Comparison of ENCODE assay signal across 17 cellular contexts in genomic region chr11:31956310-31956709, GRCh38.
DNase-seq lines count a peak whose midpoint lies in the region; ATAC-seq, FAIRE-seq and TF ChIP-seq lines count a peak whose summit lies in the region.
"Had no signal": no experiment of that assay in that cellular context is flagged by ENCODE, and none has a peak within 500 bp of the region (broad histone marks: within the 10 kb centered on the region; RNA-seq: fewer than 3 reads in every experiment).

No MANE protein-coding gene starts in this region.

- FAIRE-seq in astrocyte (lab: Jason Lieb, UNC) = no peak

- H3K27me3 Mint-ChIP-seq in activated naive CD8-positive, alpha-beta T cell treated with anti-CD3 and anti-CD28 coated beads, Interleukin-2, amount 50 U/mL, for 24 hours = peaks cover 2% of the 10 kb centered on the region
- H3K27me3 Mint-ChIP-seq in activated naive CD8-positive, alpha-beta T cell treated with anti-CD3 and anti-CD28 coated beads for 36 hours = no peaks in the 10 kb centered on the region
- peaks cover 15% of the 10 kb centered on the region for H3K27me3 Mint-ChIP-seq in astrocyte (ENCODE audit: low read depth, unreplicated experiment)

- H4K20me1 ChIP-seq in astrocyte (ENCODE audit: insufficient read depth, low read length) = no peaks in the 10 kb centered on the region

- H3K4me3 Mint-ChIP-seq in activated naive CD8-positive, alpha-beta T cell treated with anti-CD3 and anti-CD28 coated beads, Interleukin-2, amount 50 U/mL, for 24 hours = no peak overlapping the region
- no peak overlapping the region for H3K4me3 Mint-ChIP-seq in activated naive CD8-positive, alpha-beta T cell treated with anti-CD3 and anti-CD28 coated beads for 36 hours
- no peak overlapping the region for H3K4me3 Mint-ChIP-seq in astrocyte (ENCODE audit: unreplicated experiment)
- H3K4me3 Mint-ChIP-seq: dendritic cell treated with granulocyte-macrophage colony-stimulating factor and Interleukin-4, amounts not matched to agents 40 ng/mL and 50 ng/mL, for 4 days; neural crest cell had no signal

- H3K27ac ChIP-seq in astrocyte (ENCODE audit: low read depth, low read length) = no peak overlapping the region
- H3K27ac ChIP-seq: testis had no signal

- H3K27ac Mint-ChIP-seq in activated naive CD8-positive, alpha-beta T cell treated with anti-CD3 and anti-CD28 coated beads, Interleukin-2, amount 50 U/mL, for 24 hours = no peak overlapping the region
- no peak overlapping the region for H3K27ac Mint-ChIP-seq in activated naive CD8-positive, alpha-beta T cell treated with anti-CD3 and anti-CD28 coated beads for 36 hours
- H3K27ac Mint-ChIP-seq in astrocyte (ENCODE audit: unreplicated experiment) = no peak overlapping the region
- H3K27ac Mint-ChIP-seq: dendritic cell treated with granulocyte-macrophage colony-stimulating factor and Interleukin-4, amounts not matched to agents 40 ng/mL and 50 ng/mL, for 4 days had no signal

- H3K4me1 ChIP-seq in astrocyte (ENCODE audit: insufficient read depth, low read length) = no peaks in the 10 kb centered on the region
- H3K4me1 ChIP-seq: testis had no signal

- H3K36me3 Mint-ChIP-seq in activated naive CD8-positive, alpha-beta T cell treated with anti-CD3 and anti-CD28 coated beads, Interleukin-2, amount 50 U/mL, for 24 hours (ENCODE audit: low read depth) = no peaks in the 10 kb centered on the region
- no peaks in the 10 kb centered on the region for H3K36me3 Mint-ChIP-seq in activated naive CD8-positive, alpha-beta T cell treated with anti-CD3 and anti-CD28 coated beads for 36 hours
- peaks cover 2% of the 10 kb centered on the region for H3K36me3 Mint-ChIP-seq in astrocyte (ENCODE audit: low read depth, unreplicated experiment)

- H3K27me3 ChIP-seq in astrocyte (ENCODE audit: insufficient read depth, low read length) = no peaks in the 10 kb centered on the region
- H3K27me3 ChIP-seq: testis had no signal

- no peaks in the 10 kb centered on the region for H3K9me3 ChIP-seq in astrocyte (ENCODE audit: insufficient read depth, low read depth, low read length)
- H3K9me3 ChIP-seq: testis had no signal

- ATAC-seq in activated naive CD8-positive, alpha-beta T cell treated with anti-CD3 and anti-CD28 coated beads, Interleukin-2, amount 50 U/mL, for 24 hours = peak; percentile 83
- ATAC-seq in HG02571 (IDR thresholded peaks at IDR 0.05; ENCODE audit: unreplicated experiment) (peak; percentile 43), GM19467 (IDR thresholded peaks at IDR 0.05; ENCODE audit: unreplicated experiment) (no peak), GM18858 (IDR thresholded peaks at IDR 0.05; ENCODE audit: unreplicated experiment) (no peak)
- ATAC-seq: HCT116 had no signal

- no peak for DNase-seq in activated naive CD8-positive, alpha-beta T cell treated with anti-CD3 and anti-CD28 coated beads, Interleukin-2, amount 50 U/mL, for 24 hours
- DNase-seq in activated naive CD8-positive, alpha-beta T cell treated with anti-CD3 and anti-CD28 coated beads for 36 hours = no peak
- DNase-seq in astrocyte (ENCODE audit: low read depth) (peak; percentile 45), renal cortical epithelial cell (ENCODE audit: low read depth) (peak; percentile 11), NCI-H2029 treated with DMSO at 0.1 percent for 48 hours (lab: John Stamatoyannopoulos, UW) (no peak)
- DNase-seq: activated gamma-delta T cell, MV-4-11, NCI-H2107, NCI-H526, retina, testis had no signal

- H3K9me3 Mint-ChIP-seq in activated naive CD8-positive, alpha-beta T cell treated with anti-CD3 and anti-CD28 coated beads, Interleukin-2, amount 50 U/mL, for 24 hours = no peaks in the 10 kb centered on the region
- no peaks in the 10 kb centered on the region for H3K9me3 Mint-ChIP-seq in activated naive CD8-positive, alpha-beta T cell treated with anti-CD3 and anti-CD28 coated beads for 36 hours
- no peaks in the 10 kb centered on the region for H3K9me3 Mint-ChIP-seq in astrocyte (ENCODE audit: unreplicated experiment)
- H3K9me3 Mint-ChIP-seq: dendritic cell treated with granulocyte-macrophage colony-stimulating factor and Interleukin-4, amounts not matched to agents 40 ng/mL and 50 ng/mL, for 4 days; neural crest cell had no signal

- H2AFZ ChIP-seq in astrocyte (ENCODE audit: low read depth, low read length) = no peak overlapping the region

- no peaks in the 10 kb centered on the region for H3K79me2 ChIP-seq in astrocyte (ENCODE audit: insufficient read depth, low read length)

- H3K4me1 Mint-ChIP-seq in activated naive CD8-positive, alpha-beta T cell treated with anti-CD3 and anti-CD28 coated beads, Interleukin-2, amount 50 U/mL, for 24 hours = no peaks in the 10 kb centered on the region
- peaks cover 3% of the 10 kb centered on the region for H3K4me1 Mint-ChIP-seq in activated naive CD8-positive, alpha-beta T cell treated with anti-CD3 and anti-CD28 coated beads for 36 hours
- H3K4me1 Mint-ChIP-seq in astrocyte (ENCODE audit: low read depth, unreplicated experiment) = peaks cover 5% of the 10 kb centered on the region

- H3K4me3 ChIP-seq in astrocyte (ENCODE audit: insufficient read depth, low read depth, low read length) = no peak overlapping the region
- H3K4me3 ChIP-seq: testis had no signal

- H3K4me2 ChIP-seq in astrocyte (ENCODE audit: low read length) = no peak overlapping the region

- H3K9ac ChIP-seq in astrocyte (ENCODE audit: low read length) = no peak overlapping the region

- no peaks in the 10 kb centered on the region for H3K36me3 ChIP-seq in astrocyte (ENCODE audit: insufficient read depth, low read length)

- TF ChIP-seq CTCF in astrocyte (IDR thresholded peaks at IDR 0.05; ENCODE audit: insufficient read depth, low read depth, low read length) = no peak

Comparison
In these comparisons a context has a peak if more than half of its experiments do, and no peak if none do; other contexts are left out.
1. ATAC-seq: peak in activated naive CD8-positive, alpha-beta T cell treated with anti-CD3 and anti-CD28 coated beads, Interleukin-2, amount 50 U/mL, for 24 hours (single experiment) and HG02571 (single experiment); none in GM19467 (single experiment) and GM18858 (single experiment).
2. DNase-seq: peak in astrocyte (single experiment) and renal cortical epithelial cell (single experiment); none in activated naive CD8-positive, alpha-beta T cell treated with anti-CD3 and anti-CD28 coated beads, Interleukin-2, amount 50 U/mL, for 24 hours (single experiment), activated naive CD8-positive, alpha-beta T cell treated with anti-CD3 and anti-CD28 coated beads for 36 hours (single experiment) and NCI-H2029 treated with DMSO at 0.1 percent for 48 hours (single experiment).